In the genomic region with DNA sequence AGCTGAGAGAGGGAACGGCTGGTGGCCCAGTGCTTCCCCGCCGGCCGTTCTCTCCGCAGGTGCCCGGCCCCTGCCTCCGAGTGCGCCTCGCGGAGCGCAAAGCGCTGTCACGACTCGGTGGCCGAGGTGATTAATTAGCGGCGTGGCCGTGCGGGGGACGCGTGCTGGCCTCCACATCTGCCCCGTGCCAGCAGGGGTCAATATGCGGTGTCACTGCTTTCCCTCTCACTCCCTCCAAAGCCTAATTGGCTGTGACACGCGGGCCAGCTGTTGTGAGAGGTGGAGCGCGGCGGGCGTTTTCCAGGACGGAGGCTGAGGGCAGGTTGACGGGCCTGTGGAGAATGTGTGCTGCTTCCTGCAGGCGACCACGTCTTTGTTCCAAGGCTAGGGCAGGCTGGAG, we compare ENCODE assay signal across 25 cellular contexts.
A peak's percentile ranks its signal among the peaks of the same experiment; 100 is the strongest.
DNase-seq lines count a peak whose midpoint lies in the region; ATAC-seq, FAIRE-seq and TF ChIP-seq lines count a peak whose summit lies in the region.
"Had no signal": no experiment of that assay in that cellular context is flagged by ENCODE, and none has a peak within 500 bp of the region (broad histone marks: within the 10 kb centered on the region; RNA-seq: fewer than 3 reads in every experiment).

No MANE protein-coding gene starts in this region.

- TF ChIP-seq CTCF in kidney (IDR thresholded peaks at IDR 0.05; ENCODE audit: borderline replicate concordance, extremely low read depth, insufficient read depth) (no peak), psoas muscle (IDR thresholded peaks at IDR 0.05) (no peak)

- WGBS in psoas muscle, 3 donors = 5 to 6% (median 5%) methylated on average over 32 to 33 of the region's 33 CpGs

- peaks cover 0 to 43% (median 8%) of the 10 kb centered on the region in 3 donors for H3K27me3 ChIP-seq in psoas muscle (ENCODE audit: insufficient read depth in 3 of 3, low read length in 2 of 3)
- H3K27me3 ChIP-seq: BLaER1, vagina had no signal

- H3K27me3 Mint-ChIP-seq in stimulated activated naive CD8-positive, alpha-beta T cell treated with anti-CD3 and anti-CD28 coated beads, Interleukin-15, amount 100 ng/mL, for 72 hours = peaks cover 49% of the 10 kb centered on the region

- peak in 2 of 3 experiments; percentile 20 to 32 for DNase-seq in NCI-H1417 (lab: John Stamatoyannopoulos, UW)
- no peak for DNase-seq in NCI-H1417 treated with DMSO at 0.1 percent for 48 hours (lab: John Stamatoyannopoulos, UW)
- DNase-seq in astrocyte of the hippocampus (ENCODE audit: low read depth, low spot score) = peak; percentile 4
- DNase-seq in kidney = peak; percentile 53
- DNase-seq in psoas muscle = no peak
- no peak for DNase-seq in stimulated activated naive CD8-positive, alpha-beta T cell treated with anti-CD3 and anti-CD28 coated beads, Interleukin-15, amount 100 ng/mL, for 72 hours
- DNase-seq in T-helper 1 cell = no peak
- DNase-seq: activated CD8-positive, alpha-beta memory T cell treated with anti-CD3 and anti-CD28 coated beads, Interleukin-2, amount 50 U/mL, for 48 hours; activated effector memory CD4-positive, alpha-beta T cell treated with anti-CD3 and anti-CD28 coated beads, Interleukin-2, amount 50 U/mL, for 16 hours; erythroblast; Kasumi-1; lower lobe of right lung; NCI-H1092; NCI-H526; stimulated activated CD4-positive, alpha-beta T cell treated with anti-CD3 and anti-CD28 coated beads, Interleukin-4, amount 100 ng/mL, for 4 hours; substantia nigra had no signal

- H3K4me3 ChIP-seq in kidney (ENCODE audit: low read length in 2 of 2) (no peak overlapping the region), psoas muscle (peak overlapping the region; percentile 28)
- H3K4me3 ChIP-seq: BLaER1, lower lobe of right lung, smooth muscle cell, vagina had no signal

- H3K4me1 ChIP-seq in kidney (ENCODE audit: control insufficient read depth in 1 of 2, insufficient read depth in 1 of 2, low read depth in 1 of 2, low read length in 2 of 2) (no peaks in the 10 kb centered on the region), psoas muscle (peaks cover 3% of the 10 kb centered on the region)
- H3K4me1 ChIP-seq: BLaER1, lower lobe of right lung had no signal

- H3K9me3 ChIP-seq in kidney (ENCODE audit: control insufficient read depth in 1 of 2, low read length in 2 of 2) (no peaks in the 10 kb centered on the region), psoas muscle (no peaks in the 10 kb centered on the region)
- H3K9me3 ChIP-seq: BLaER1, lower lobe of right lung, vagina had no signal

- H3K36me3 ChIP-seq in kidney (ENCODE audit: control insufficient read depth in 1 of 2, insufficient read depth in 2 of 2, low read length in 2 of 2) (no peaks in the 10 kb centered on the region), psoas muscle (ENCODE audit: insufficient read depth in 1 of 2, low read depth in 1 of 2) (no peaks in the 10 kb centered on the region)
- H3K36me3 ChIP-seq: BLaER1, lower lobe of right lung, vagina had no signal

- no peak overlapping the region for H3K4me3 Mint-ChIP-seq in stimulated activated naive CD8-positive, alpha-beta T cell treated with anti-CD3 and anti-CD28 coated beads, Interleukin-15, amount 100 ng/mL, for 72 hours
- H3K4me3 Mint-ChIP-seq: T-helper 1 cell treated with Interleukin-12 subunit alpha and Interleukin-12 subunit beta and Interleukin-4 antibody, amounts not matched to agents 30 μg/mL and 1 μg/mL, for 36 hours had no signal

- no peak overlapping the region for H3K27ac ChIP-seq in kidney (ENCODE audit: low read depth in 2 of 2, low read length in 2 of 2)
- no peak overlapping the region for H3K27ac ChIP-seq in psoas muscle
- H3K27ac ChIP-seq: BLaER1, lower lobe of right lung, vagina had no signal

- ATAC-seq in psoas muscle (peak in 3 of 4 donors; percentile 24 to 39 (median 30)), HG03045 (IDR thresholded peaks at IDR 0.05; ENCODE audit: unreplicated experiment) (no peak)
- no peak for ATAC-seq in stimulated activated naive CD8-positive, alpha-beta T cell treated with anti-CD3 and anti-CD28 coated beads, Interleukin-15, amount 100 ng/mL, for 72 hours

- no peaks in the 10 kb centered on the region for H3K9me3 Mint-ChIP-seq in stimulated activated naive CD8-positive, alpha-beta T cell treated with anti-CD3 and anti-CD28 coated beads, Interleukin-15, amount 100 ng/mL, for 72 hours
- H3K9me3 Mint-ChIP-seq: T-helper 1 cell treated with Interleukin-12 subunit alpha and Interleukin-12 subunit beta and Interleukin-4 antibody, amounts not matched to agents 30 μg/mL and 1 μg/mL, for 36 hours had no signal

- H3K27ac Mint-ChIP-seq in stimulated activated naive CD8-positive, alpha-beta T cell treated with anti-CD3 and anti-CD28 coated beads, Interleukin-15, amount 100 ng/mL, for 72 hours = no peak overlapping the region
- H3K27ac Mint-ChIP-seq: T-helper 1 cell treated with Interleukin-12 subunit alpha and Interleukin-12 subunit beta and Interleukin-4 antibody, amounts not matched to agents 30 μg/mL and 1 μg/mL, for 36 hours had no signal

- H3K9ac ChIP-seq in kidney (ENCODE audit: low read length in 2 of 2) = no peak overlapping the region
- H3K9ac ChIP-seq: BLaER1 had no signal

- intact Hi-C loops in kidney (cut with DNase I) (no loop called here), psoas muscle (cut with DNase I) (no loop called here)

- H3K4me1 Mint-ChIP-seq in stimulated activated naive CD8-positive, alpha-beta T cell treated with anti-CD3 and anti-CD28 coated beads, Interleukin-15, amount 100 ng/mL, for 72 hours = no peaks in the 10 kb centered on the region

- no peak for FAIRE-seq in kidney (lab: Jason Lieb, UNC)
- FAIRE-seq: A204.1, D721Med, frontal cortex, GM12892 had no signal

Comparison
In these comparisons a context has a peak if more than half of its experiments do, and no peak if none do; other contexts are left out.
1. DNase-seq: peak in NCI-H1417 (2 of 3), astrocyte of the hippocampus (single experiment) and kidney (single experiment); none in NCI-H1417 treated with DMSO at 0.1 percent for 48 hours (single experiment), psoas muscle (0 of 2), stimulated activated naive CD8-positive, alpha-beta T cell treated with anti-CD3 and anti-CD28 coated beads, Interleukin-15, amount 100 ng/mL, for 72 hours (0 of 2) and T-helper 1 cell (0 of 5).
2. ATAC-seq: peak in psoas muscle (3 of 4); none in stimulated activated naive CD8-positive, alpha-beta T cell treated with anti-CD3 and anti-CD28 coated beads, Interleukin-15, amount 100 ng/mL, for 72 hours (single experiment) and HG03045 (single experiment).